8 cellular contexts compared by ENCODE assay signal in the genomic region with DNA sequence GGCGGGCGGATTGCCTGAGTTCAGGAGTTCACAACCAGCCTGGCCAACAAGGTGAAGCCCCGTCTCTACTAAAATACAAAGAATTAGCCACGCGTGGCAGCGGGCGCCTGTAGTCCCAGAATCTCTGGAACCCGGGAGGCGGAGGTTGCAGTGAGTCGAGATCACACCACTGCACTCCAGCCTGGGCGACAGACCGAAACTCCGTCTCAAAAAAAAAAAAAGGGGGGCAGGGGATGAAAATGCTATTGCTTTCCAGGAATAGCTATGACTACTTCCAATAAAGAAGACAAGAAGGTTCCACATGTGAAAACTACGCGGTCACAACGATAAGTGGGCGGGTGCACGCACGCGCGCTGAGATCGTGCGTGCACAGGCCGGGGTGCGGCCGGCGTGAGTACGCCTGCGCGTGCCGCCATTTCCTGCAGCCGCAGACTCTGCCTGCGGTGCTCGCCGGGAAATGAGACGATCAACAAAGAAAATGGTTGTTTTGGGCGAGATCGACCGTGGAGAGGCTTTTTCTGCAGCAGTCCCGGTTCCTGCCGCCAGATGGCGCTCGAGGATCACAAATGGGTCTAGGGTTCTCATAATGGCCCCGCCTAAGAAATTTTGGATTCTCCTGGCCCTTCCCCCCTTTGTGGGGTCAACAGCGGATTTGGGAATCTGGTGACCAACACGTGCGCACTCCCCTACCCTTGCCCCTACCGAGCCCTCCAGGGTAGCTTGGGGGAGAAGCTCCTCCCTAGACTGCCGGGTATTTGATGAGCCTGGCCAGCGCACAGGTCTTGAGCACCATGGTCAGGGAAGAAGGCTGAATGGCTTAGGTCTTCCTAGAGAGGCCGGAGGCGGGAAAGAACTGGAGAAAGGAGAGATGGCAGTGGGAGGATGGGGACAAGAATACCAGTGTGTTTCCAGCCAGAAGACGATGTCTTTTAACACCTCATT. TPM values are rescaled to one million over a fixed set of nuclear protein-coding genes. Genes with fewer than 3 reads are reported as not detected.
A peak's percentile ranks its signal among the peaks of the same experiment; 100 is the strongest.
DNase-seq lines count a peak whose midpoint lies in the region; TF ChIP-seq lines count a peak whose summit lies in the region.

No MANE protein-coding gene starts in this region.

- POLR2A ChIA-PET in RWPE1 (lab: Yijun Ruan, JAX; ENCODE audit: low non-redundant PET) = interaction anchor here (0.7 kb wide), 1 partner anchor 16 kb away, joined by 4 read pairs; no protein-coding TSS in a partner anchor

- H3K27ac Mint-ChIP-seq in nephron progenitor cell = peak overlapping the region; percentile 68
- peak overlapping the region; percentile 87 for H3K27ac Mint-ChIP-seq in stimulated activated naive CD8-positive, alpha-beta T cell treated with anti-CD3 and anti-CD28 coated beads, Interleukin-15, Interleukin-2, amounts not matched to agents 100 ng/mL and 50 ng/mL, for 24 hours

- TF ChIP-seq CTCF in LNCaP clone FGC (IDR thresholded peaks at IDR 0.05; ENCODE audit: control insufficient read depth, extremely low read depth, insufficient read depth) = peak; percentile 58
- TF ChIP-seq CTCF in RWPE1 (conservative IDR thresholded peaks at IDR 0.05; ENCODE audit: low read depth) = peak; percentile 68
- TF ChIP-seq CTCF in fibroblast of the aortic adventitia (IDR thresholded peaks at IDR 0.05; ENCODE audit: insufficient read depth, low read length) = peak; percentile 78
- TF ChIP-seq CTCF in nephron progenitor cell (IDR thresholded peaks at IDR 0.05) = peak; percentile 75

- CTCF ChIA-PET in RWPE1 (lab: Yijun Ruan, JAX) = interaction anchor here (0.5 to 0.7 kb wide), 5 partner anchors 21 to 1673 kb away, joined by 3 to 4 read pairs (median 3); no protein-coding TSS in a partner anchor

- peak overlapping the region; percentile 71 for H3K4me3 Mint-ChIP-seq in nephron progenitor cell
- peak overlapping the region; percentile 73 for H3K4me3 Mint-ChIP-seq in stimulated activated naive CD8-positive, alpha-beta T cell treated with anti-CD3 and anti-CD28 coated beads, Interleukin-15, Interleukin-2, amounts not matched to agents 100 ng/mL and 50 ng/mL, for 24 hours

- peaks cover 43% of the 10 kb centered on the region for H3K9me3 Mint-ChIP-seq in nephron progenitor cell
- H3K9me3 Mint-ChIP-seq in stimulated activated naive CD8-positive, alpha-beta T cell treated with anti-CD3 and anti-CD28 coated beads, Interleukin-15, Interleukin-2, amounts not matched to agents 100 ng/mL and 50 ng/mL, for 24 hours = no peaks in the 10 kb centered on the region

- DNase-seq in Daoy (ENCODE audit: low read depth) (peak; percentile 72), GOT3 (lab: John Stamatoyannopoulos, UW) (peak; percentile 63), LNCaP clone FGC (ENCODE audit: low read depth) (peak; percentile 65), RWPE1 (ENCODE audit: low spot score) (peak; percentile 73), fibroblast of the aortic adventitia (ENCODE audit: low read depth) (peak; percentile 91), nephron progenitor cell (peak; percentile 86)
- DNase-seq in activated T-helper 9 cell treated with anti-CD3 and anti-CD28 coated beads, Interleukin-2, amount 50 U/mL, for 16 hours (ENCODE audit: low read depth) = peak; percentile 86

- peaks cover 8% of the 10 kb centered on the region for H3K36me3 Mint-ChIP-seq in nephron progenitor cell (ENCODE audit: low read depth)
- H3K36me3 Mint-ChIP-seq in stimulated activated naive CD8-positive, alpha-beta T cell treated with anti-CD3 and anti-CD28 coated beads, Interleukin-15, Interleukin-2, amounts not matched to agents 100 ng/mL and 50 ng/mL, for 24 hours (ENCODE audit: low read depth) = no peaks in the 10 kb centered on the region

- H3K27ac ChIP-seq in RWPE1 = peak overlapping the region; percentile 70

- H3K27me3 Mint-ChIP-seq in nephron progenitor cell (ENCODE audit: low read depth, poor library complexity) = peaks cover 7% of the 10 kb centered on the region
- H3K27me3 Mint-ChIP-seq in stimulated activated naive CD8-positive, alpha-beta T cell treated with anti-CD3 and anti-CD28 coated beads, Interleukin-15, Interleukin-2, amounts not matched to agents 100 ng/mL and 50 ng/mL, for 24 hours = no peaks in the 10 kb centered on the region

- peaks cover 5% of the 10 kb centered on the region for H3K4me1 Mint-ChIP-seq in nephron progenitor cell
- H3K4me1 Mint-ChIP-seq in stimulated activated naive CD8-positive, alpha-beta T cell treated with anti-CD3 and anti-CD28 coated beads, Interleukin-15, Interleukin-2, amounts not matched to agents 100 ng/mL and 50 ng/mL, for 24 hours (ENCODE audit: low read depth) = peaks cover 14% of the 10 kb centered on the region

- H3K4me3 ChIP-seq in LNCaP clone FGC (ENCODE audit: low read depth, low read length) = peak overlapping the region; percentile 38
- H3K4me3 ChIP-seq in fibroblast of the aortic adventitia (ENCODE audit: low read depth, low read length) = peak overlapping the region; percentile 39

RNA-seq across cellular contexts. Expression of a gene that starts 35.1 kb away (rescaled TPM):
- total RNA-seq in Daoy (2014; rRNA removed; shearing (Covaris generic)) = not detected in 2 replicates
- not detected in 2 replicates for total RNA-seq in fibroblast of the aortic adventitia (ENCODE audit: low replicate concordance)

Comparison
In these comparisons a context has a peak if more than half of its experiments do, and no peak if none do; other contexts are left out.
1. Peak in every context shown above with its lines: DNase-seq, H3K4me3 ChIP-seq and H3K27ac ChIP-seq.